ENCODE assay signal across 19 cellular contexts in the genomic region with DNA sequence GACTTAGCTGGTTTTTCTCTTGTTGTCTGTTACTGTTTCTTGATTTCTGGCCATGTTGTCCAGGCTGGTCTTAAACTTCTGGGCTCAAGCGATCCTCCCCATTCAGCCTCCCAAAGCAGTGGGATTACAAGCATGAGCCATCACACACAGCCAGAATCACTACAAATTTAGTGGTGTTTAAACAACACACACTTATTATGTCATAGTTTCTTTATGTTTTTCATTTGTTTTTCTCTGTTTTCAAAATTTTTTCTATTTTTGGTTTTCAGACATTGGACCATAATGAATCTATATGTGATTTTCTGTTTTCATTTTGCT. TPM values are rescaled to one million over a fixed set of nuclear protein-coding genes. Genes with fewer than 3 reads are reported as not detected.
A peak's percentile ranks its signal among the peaks of the same experiment; 100 is the strongest.
DNase-seq lines count a peak whose midpoint lies in the region; ATAC-seq and TF ChIP-seq lines count a peak whose summit lies in the region.
"Had no signal": no experiment of that assay in that cellular context is flagged by ENCODE, and none has a peak within 500 bp of the region (broad histone marks: within the 10 kb centered on the region; RNA-seq: fewer than 3 reads in every experiment).

No MANE protein-coding gene starts in this region.

- TF ChIP-seq CTCF in CD8-positive, alpha-beta T cell (IDR thresholded peaks at IDR 0.05) = no peak
- TF ChIP-seq CTCF in neutrophil (IDR thresholded peaks at IDR 0.05) = no peak

- H3K4me3 Mint-ChIP-seq in activated CD8-positive, alpha-beta memory T cell treated with anti-CD3 and anti-CD28 coated beads, Interleukin-2, amount 10 ng/mL, durations not matched to agents 7 days and 5 days = no peak overlapping the region
- H3K4me3 Mint-ChIP-seq in CD8-positive, alpha-beta T cell = peak overlapping the region; percentile 33
- H3K4me3 Mint-ChIP-seq in activated T-helper 17 cell treated with anti-CD3 and anti-CD28 coated beads, Interleukin-2, amount 50 U/mL, for 72 hours = peak overlapping the region; percentile 63
- H3K4me3 Mint-ChIP-seq: mesothelial cell of epicardium had no signal

- no peaks in the 10 kb centered on the region for H3K9me3 ChIP-seq in CD8-positive, alpha-beta T cell (ENCODE audit: low read length)
- H3K9me3 ChIP-seq in neutrophil = no peaks in the 10 kb centered on the region
- H3K9me3 ChIP-seq: MG63, transverse colon had no signal

- no peaks in the 10 kb centered on the region for H3K27me3 ChIP-seq in CD8-positive, alpha-beta T cell (ENCODE audit: insufficient read depth, low read length)
- H3K27me3 ChIP-seq in neutrophil = no peaks in the 10 kb centered on the region
- H3K27me3 ChIP-seq: foreskin keratinocyte, MG63, transverse colon had no signal

- H3K9me3 Mint-ChIP-seq in activated CD8-positive, alpha-beta memory T cell treated with anti-CD3 and anti-CD28 coated beads, Interleukin-2, amount 10 ng/mL, durations not matched to agents 7 days and 5 days (ENCODE audit: low read depth) = no peaks in the 10 kb centered on the region
- H3K9me3 Mint-ChIP-seq in CD8-positive, alpha-beta T cell = no peaks in the 10 kb centered on the region
- no peaks in the 10 kb centered on the region for H3K9me3 Mint-ChIP-seq in activated T-helper 17 cell treated with anti-CD3 and anti-CD28 coated beads, Interleukin-2, amount 50 U/mL, for 72 hours

- peaks cover 28% of the 10 kb centered on the region for H3K36me3 Mint-ChIP-seq in activated CD8-positive, alpha-beta memory T cell treated with anti-CD3 and anti-CD28 coated beads, Interleukin-2, amount 10 ng/mL, durations not matched to agents 7 days and 5 days
- H3K36me3 Mint-ChIP-seq in CD8-positive, alpha-beta T cell = peaks cover 11% of the 10 kb centered on the region
- H3K36me3 Mint-ChIP-seq in activated T-helper 17 cell treated with anti-CD3 and anti-CD28 coated beads, Interleukin-2, amount 50 U/mL, for 72 hours (ENCODE audit: low read depth) = peaks cover 91% of the 10 kb centered on the region

- POLR2A ChIA-PET in CD8-positive, alpha-beta T cell (lab: Charles Lee) = no interaction called here

- no peak overlapping the region for H3K27ac ChIP-seq in CD8-positive, alpha-beta T cell (ENCODE audit: low read depth, low read length)
- H3K27ac ChIP-seq in neutrophil = peak overlapping the region; percentile 75
- H3K27ac ChIP-seq: epithelial cell of prostate, foreskin keratinocyte had no signal

- no peak overlapping the region for H3K4me3 ChIP-seq in CD8-positive, alpha-beta T cell (ENCODE audit: low read depth, low read length)
- H3K4me3 ChIP-seq in neutrophil (ENCODE audit: low read depth in 1 of 2, low read length in 1 of 2) = no peak overlapping the region
- H3K4me3 ChIP-seq: MG63, transverse colon had no signal

- peaks cover 55% of the 10 kb centered on the region for H3K4me1 ChIP-seq in CD8-positive, alpha-beta T cell (ENCODE audit: insufficient read depth, low read length)
- H3K4me1 ChIP-seq in neutrophil (ENCODE audit: control insufficient read depth in 1 of 2, insufficient read depth in 1 of 2, low read depth in 1 of 2, low read length in 1 of 2) = peaks cover 50 to 53% of the 10 kb centered on the region in 2 experiments

- CTCF ChIA-PET in activated CD8-positive, alpha-beta memory T cell treated with anti-CD3 and anti-CD28 coated beads, Interleukin-2, amount 10 ng/mL, durations not matched to agents 7 days and 5 days (lab: Charles Lee) = no interaction called here
- CTCF ChIA-PET in CD8-positive, alpha-beta T cell (lab: Charles Lee) = no interaction called here

- no peaks in the 10 kb centered on the region for H3K27me3 Mint-ChIP-seq in activated CD8-positive, alpha-beta memory T cell treated with anti-CD3 and anti-CD28 coated beads, Interleukin-2, amount 10 ng/mL, durations not matched to agents 7 days and 5 days
- no peaks in the 10 kb centered on the region for H3K27me3 Mint-ChIP-seq in CD8-positive, alpha-beta T cell (ENCODE audit: low read depth)
- no peaks in the 10 kb centered on the region for H3K27me3 Mint-ChIP-seq in activated T-helper 17 cell treated with anti-CD3 and anti-CD28 coated beads, Interleukin-2, amount 50 U/mL, for 72 hours

- H3K27ac Mint-ChIP-seq in activated CD8-positive, alpha-beta memory T cell treated with anti-CD3 and anti-CD28 coated beads, Interleukin-2, amount 10 ng/mL, durations not matched to agents 7 days and 5 days = peak overlapping the region; percentile 67
- peak overlapping the region; percentile 79 for H3K27ac Mint-ChIP-seq in CD8-positive, alpha-beta T cell
- peak overlapping the region; percentile 93 for H3K27ac Mint-ChIP-seq in activated T-helper 17 cell treated with anti-CD3 and anti-CD28 coated beads, Interleukin-2, amount 50 U/mL, for 72 hours

- intact Hi-C loops in CD8-positive, alpha-beta T cell (cut with DNase I, micrococcal nuclease) = no loop called here

- H3K36me3 ChIP-seq in CD8-positive, alpha-beta T cell (ENCODE audit: insufficient read depth, low read length) = no peaks in the 10 kb centered on the region
- no peaks in the 10 kb centered on the region for H3K36me3 ChIP-seq in neutrophil
- H3K36me3 ChIP-seq: MG63, transverse colon had no signal

- ATAC-seq in activated CD8-positive, alpha-beta memory T cell treated with anti-CD3 and anti-CD28 coated beads, Interleukin-2, amount 10 ng/mL, durations not matched to agents 7 days and 5 days = no peak
- ATAC-seq in CD8-positive, alpha-beta T cell = no peak
- peak; percentile 63 for ATAC-seq in activated T-helper 17 cell treated with anti-CD3 and anti-CD28 coated beads, Interleukin-2, amount 50 U/mL, for 72 hours (replicated peaks)
- ATAC-seq in GM21717 (IDR thresholded peaks at IDR 0.05; ENCODE audit: unreplicated experiment) = no peak
- ATAC-seq: foreskin keratinocyte, SK-N-SH treated with all-trans-retinoic acid at 6 μM for 48 hours had no signal

- DNase-seq in activated CD8-positive, alpha-beta memory T cell treated with anti-CD3 and anti-CD28 coated beads, Interleukin-2, amount 10 ng/mL, durations not matched to agents 7 days and 5 days = no peak
- DNase-seq in activated CD8-positive, alpha-beta memory T cell treated with anti-CD3 and anti-CD28 coated beads, Interleukin-2, amount 50 U/mL, for 48 hours = no peak
- no peak for DNase-seq in CD8-positive, alpha-beta T cell
- DNase-seq in NCI-H748 (lab: John Stamatoyannopoulos, UW; ENCODE audit: unreplicated experiment) (no peak), germinal center (ENCODE audit: low spot score) (no peak)
- DNase-seq: activated CD4-positive, alpha-beta T cell treated with anti-CD3 and anti-CD28 coated beads, Interleukin-2, amount 50 U/mL, for 1 hour; activated effector memory CD4-positive, alpha-beta T cell treated with Interleukin-2 at 50 U/mL for 16 hours; foreskin keratinocyte; MG63; NCI-H1694; retina; RPMI8226; transverse colon had no signal

- peaks cover 49% of the 10 kb centered on the region for H3K4me1 Mint-ChIP-seq in activated CD8-positive, alpha-beta memory T cell treated with anti-CD3 and anti-CD28 coated beads, Interleukin-2, amount 10 ng/mL, durations not matched to agents 7 days and 5 days
- peaks cover 55% of the 10 kb centered on the region for H3K4me1 Mint-ChIP-seq in CD8-positive, alpha-beta T cell (ENCODE audit: low read depth)
- H3K4me1 Mint-ChIP-seq in activated T-helper 17 cell treated with anti-CD3 and anti-CD28 coated beads, Interleukin-2, amount 50 U/mL, for 72 hours = peaks cover 47% of the 10 kb centered on the region

RNA-seq across cellular contexts. Expression of a gene that starts 10.0 kb away (rescaled TPM):
- 100 to 1,000 TPM; 251 to 299 TPM for total RNA-seq in activated CD8-positive, alpha-beta memory T cell treated with anti-CD3 and anti-CD28 coated beads, Interleukin-2, amount 10 ng/mL, durations not matched to agents 7 days and 5 days
- 10 to 100 TPM; 72.3 to 78.9 TPM for total RNA-seq in CD8-positive, alpha-beta T cell
- total RNA-seq in activated T-helper 17 cell treated with anti-CD3 and anti-CD28 coated beads, Interleukin-2, amount 50 U/mL, for 72 hours = 100 to 1,000 TPM; 295 to 386 TPM
